37 cellular contexts compared by ENCODE assay signal in the genomic region with DNA sequence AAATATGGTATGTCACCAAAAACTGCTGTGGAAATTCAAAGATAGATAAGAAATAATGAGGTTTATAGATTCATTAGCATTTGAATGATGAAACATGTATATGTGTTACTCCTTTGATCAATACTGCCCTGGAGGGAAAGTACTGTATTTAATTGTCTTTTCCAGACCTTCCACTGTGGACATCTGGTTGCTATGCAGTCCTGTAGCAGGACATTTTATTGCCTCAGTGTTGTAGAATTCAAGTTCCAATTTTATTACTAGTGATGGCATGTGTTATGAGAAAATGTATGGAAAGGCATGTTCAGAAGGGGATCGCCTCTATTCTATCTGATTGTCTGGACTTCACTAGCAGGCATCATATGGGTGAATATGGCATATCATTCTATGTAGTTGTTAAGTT.
"Had no signal": no experiment of that assay in that cellular context is flagged by ENCODE, and none has a peak within 500 bp of the region (broad histone marks: within the 10 kb centered on the region; RNA-seq: fewer than 3 reads in every experiment).

No MANE protein-coding gene starts in this region.

- H3K27ac ChIP-seq: adrenal gland, ascending aorta, body of pancreas, brain microvascular endothelial cell, breast epithelium, cardiac muscle cell had no signal

- H3K36me3 ChIP-seq: adrenal gland, ascending aorta, brain microvascular endothelial cell, breast epithelium, cardiac muscle cell had no signal

- H3K9me3 ChIP-seq: adrenal gland, ascending aorta, body of pancreas, breast epithelium had no signal

- H3K4me3 ChIP-seq: adrenal gland, ascending aorta, body of pancreas, breast epithelium, cardiac muscle cell had no signal

- H3K27me3 ChIP-seq: adrenal gland, ascending aorta, body of pancreas, brain microvascular endothelial cell, breast epithelium, cardiac muscle cell had no signal

- H3K4me1 ChIP-seq: adrenal gland, ascending aorta, body of pancreas, breast epithelium had no signal

- H3K4me3 Mint-ChIP-seq: activated naive CD4-positive, alpha-beta T cell treated with anti-CD3 and anti-CD28 coated beads for 36 hours; activated naive CD4-positive, alpha-beta T cell treated with anti-CD3 and anti-CD28 coated beads, Interleukin-2, amount 10 ng/mL, durations not matched to agents 7 days and 5 days; activated naive CD4-positive, alpha-beta T cell treated with anti-CD3 and anti-CD28 coated beads, Interleukin-2, amount 50 U/mL, for 24 hours; activated naive CD8-positive, alpha-beta T cell; activated naive CD8-positive, alpha-beta T cell treated with anti-CD3 and anti-CD28 coated beads for 36 hours; activated naive CD8-positive, alpha-beta T cell treated with anti-CD3 and anti-CD28 coated beads, Interleukin-2, amount 10 ng/mL, durations not matched to agents 7 days and 5 days; activated naive CD8-positive, alpha-beta T cell treated with anti-CD3 and anti-CD28 coated beads, Interleukin-2, amount 50 U/mL, for 24 hours; activated T-cell treated with anti-CD3 and anti-CD28 coated beads, Interleukin-2, amount 50 U/mL, for 24 hours; activated T-cell treated with anti-CD3 and anti-CD28 coated beads, Interleukin-2, amount 50 U/mL, for 4 hours; activated T-cell treated with anti-CD3 and anti-CD28 coated beads, Interleukin-2, amount 50 U/mL, for 72 hours; activated T-helper 17 cell treated with anti-CD3 and anti-CD28 coated beads, Interleukin-2, amount 50 U/mL, for 72 hours; brain; central memory CD8-positive, alpha-beta T cell had no signal

- H3K27me3 Mint-ChIP-seq: activated naive CD4-positive, alpha-beta T cell treated with anti-CD3 and anti-CD28 coated beads, Interleukin-2, amount 10 ng/mL, durations not matched to agents 7 days and 5 days; activated naive CD8-positive, alpha-beta T cell treated with anti-CD3 and anti-CD28 coated beads for 36 hours; activated naive CD8-positive, alpha-beta T cell treated with anti-CD3 and anti-CD28 coated beads, Interleukin-2, amount 10 ng/mL, durations not matched to agents 7 days and 5 days; activated T-cell treated with anti-CD3 and anti-CD28 coated beads, Interleukin-2, amount 50 U/mL, for 24 hours; activated T-helper 17 cell treated with anti-CD3 and anti-CD28 coated beads, Interleukin-2, amount 50 U/mL, for 72 hours; central memory CD8-positive, alpha-beta T cell had no signal

- DNase-seq: activated effector memory CD4-positive, alpha-beta T cell treated with anti-CD3 and anti-CD28 coated beads, Interleukin-2, amount 50 U/mL, for 16 hours; activated effector memory CD4-positive, alpha-beta T cell treated with Interleukin-2 at 50 U/mL for 16 hours; activated gamma-delta T cell; activated gamma-delta T cell treated with Interleukin-2 at 50 U/mL for 16 hours; activated naive CD4-positive, alpha-beta T cell; activated naive CD4-positive, alpha-beta T cell treated with anti-CD3 and anti-CD28 coated beads for 36 hours; activated naive CD4-positive, alpha-beta T cell treated with anti-CD3 and anti-CD28 coated beads, Interleukin-2, amount 10 ng/mL, durations not matched to agents 7 days and 5 days; activated naive CD4-positive, alpha-beta T cell treated with anti-CD3 and anti-CD28 coated beads, Interleukin-2, amount 50 U/mL, for 16 hours; activated naive CD4-positive, alpha-beta T cell treated with Interleukin-2 at 50 U/mL for 16 hours; activated naive CD8-positive, alpha-beta T cell treated with anti-CD3 and anti-CD28 coated beads for 36 hours; activated naive CD8-positive, alpha-beta T cell treated with anti-CD3 and anti-CD28 coated beads, Interleukin-2, amount 10 ng/mL, durations not matched to agents 7 days and 5 days; activated naive CD8-positive, alpha-beta T cell treated with anti-CD3 and anti-CD28 coated beads, Interleukin-2, amount 50 U/mL, for 24 hours; activated T-cell treated with anti-CD3 and anti-CD28 coated beads, Interleukin-2, amount 50 U/mL, for 1 hour; activated T-cell treated with anti-CD3 and anti-CD28 coated beads, Interleukin-2, amount 50 U/mL, for 24 hours; activated T-cell treated with anti-CD3 and anti-CD28 coated beads, Interleukin-2, amount 50 U/mL, for 4 hours; activated T-cell treated with anti-CD3 and anti-CD28 coated beads, Interleukin-2, amount 50 U/mL, for 48 hours; activated T-cell treated with anti-CD3 and anti-CD28 coated beads, Interleukin-2, amount 50 U/mL, for 72 hours; adrenal gland; amniotic stem cell; amygdala; anterior cingulate cortex; aorta; body of pancreas; brain microvascular endothelial cell; caudate nucleus; central memory CD4-positive, alpha-beta T cell; cerebellar nuclear complex had no signal

- H3K27ac Mint-ChIP-seq: activated naive CD4-positive, alpha-beta T cell treated with anti-CD3 and anti-CD28 coated beads for 36 hours; activated naive CD4-positive, alpha-beta T cell treated with anti-CD3 and anti-CD28 coated beads, Interleukin-2, amount 10 ng/mL, durations not matched to agents 7 days and 5 days; activated naive CD4-positive, alpha-beta T cell treated with anti-CD3 and anti-CD28 coated beads, Interleukin-2, amount 50 U/mL, for 24 hours; activated naive CD4-positive, alpha-beta T cell treated with anti-CD3 and anti-CD28 coated beads, Interleukin-2, amount 50 U/mL, for 72 hours; activated naive CD8-positive, alpha-beta T cell; activated naive CD8-positive, alpha-beta T cell treated with anti-CD3 and anti-CD28 coated beads for 36 hours; activated naive CD8-positive, alpha-beta T cell treated with anti-CD3 and anti-CD28 coated beads, Interleukin-2, amount 10 ng/mL, durations not matched to agents 7 days and 5 days; activated naive CD8-positive, alpha-beta T cell treated with anti-CD3 and anti-CD28 coated beads, Interleukin-2, amount 50 U/mL, for 24 hours; activated T-cell treated with anti-CD3 and anti-CD28 coated beads, Interleukin-2, amount 50 U/mL, for 24 hours; activated T-cell treated with anti-CD3 and anti-CD28 coated beads, Interleukin-2, amount 50 U/mL, for 72 hours; activated T-helper 17 cell treated with anti-CD3 and anti-CD28 coated beads, Interleukin-2, amount 50 U/mL, for 72 hours; activated T-helper 2 cell treated with anti-CD3 and anti-CD28 coated beads, Interferon-gamma antibody, Interleukin-2, Interleukin-4, amounts not matched to agents 10 μg/mL and 5 μg/mL and 100 μg/mL, durations not matched to agents 14 hours and 24 hours and 36 hours; brain had no signal

- H3K4me1 Mint-ChIP-seq: activated naive CD4-positive, alpha-beta T cell treated with anti-CD3 and anti-CD28 coated beads, Interleukin-2, amount 10 ng/mL, durations not matched to agents 7 days and 5 days; activated naive CD4-positive, alpha-beta T cell treated with anti-CD3 and anti-CD28 coated beads, Interleukin-2, amount 50 U/mL, for 24 hours; activated naive CD8-positive, alpha-beta T cell treated with anti-CD3 and anti-CD28 coated beads for 36 hours; activated naive CD8-positive, alpha-beta T cell treated with anti-CD3 and anti-CD28 coated beads, Interleukin-2, amount 10 ng/mL, durations not matched to agents 7 days and 5 days; activated naive CD8-positive, alpha-beta T cell treated with anti-CD3 and anti-CD28 coated beads, Interleukin-2, amount 50 U/mL, for 24 hours; activated T-helper 17 cell treated with anti-CD3 and anti-CD28 coated beads, Interleukin-2, amount 50 U/mL, for 72 hours; central memory CD8-positive, alpha-beta T cell had no signal

- ATAC-seq: activated naive CD4-positive, alpha-beta T cell treated with anti-CD3 and anti-CD28 coated beads, Interleukin-2, amount 50 U/mL, for 72 hours; activated naive CD8-positive, alpha-beta T cell treated with anti-CD3 and anti-CD28 coated beads, Interleukin-2, amount 50 U/mL, for 24 hours; activated T-cell treated with anti-CD3 and anti-CD28 coated beads, Interleukin-2, amount 50 U/mL, for 4 hours; activated T-cell treated with anti-CD3 and anti-CD28 coated beads, Interleukin-2, amount 50 U/mL, for 72 hours; activated T-helper 17 cell treated with anti-CD3 and anti-CD28 coated beads, Interleukin-2, amount 50 U/mL, for 72 hours; body of pancreas had no signal

- H3K36me3 Mint-ChIP-seq: activated naive CD4-positive, alpha-beta T cell treated with anti-CD3 and anti-CD28 coated beads, Interleukin-2, amount 10 ng/mL, durations not matched to agents 7 days and 5 days; activated naive CD4-positive, alpha-beta T cell treated with anti-CD3 and anti-CD28 coated beads, Interleukin-2, amount 50 U/mL, for 24 hours; activated naive CD4-positive, alpha-beta T cell treated with anti-CD3 and anti-CD28 coated beads, Interleukin-2, amount 50 U/mL, for 72 hours; activated naive CD8-positive, alpha-beta T cell; activated naive CD8-positive, alpha-beta T cell treated with anti-CD3 and anti-CD28 coated beads for 36 hours; activated naive CD8-positive, alpha-beta T cell treated with anti-CD3 and anti-CD28 coated beads, Interleukin-2, amount 10 ng/mL, durations not matched to agents 7 days and 5 days; brain had no signal

- H3K9me3 Mint-ChIP-seq: activated naive CD4-positive, alpha-beta T cell treated with anti-CD3 and anti-CD28 coated beads for 36 hours; activated naive CD4-positive, alpha-beta T cell treated with anti-CD3 and anti-CD28 coated beads, Interleukin-2, amount 10 ng/mL, durations not matched to agents 7 days and 5 days; activated naive CD4-positive, alpha-beta T cell treated with anti-CD3 and anti-CD28 coated beads, Interleukin-2, amount 50 U/mL, for 24 hours; activated naive CD4-positive, alpha-beta T cell treated with anti-CD3 and anti-CD28 coated beads, Interleukin-2, amount 50 U/mL, for 72 hours; activated naive CD8-positive, alpha-beta T cell treated with anti-CD3 and anti-CD28 coated beads for 36 hours; activated naive CD8-positive, alpha-beta T cell treated with anti-CD3 and anti-CD28 coated beads, Interleukin-2, amount 10 ng/mL, durations not matched to agents 7 days and 5 days; activated naive CD8-positive, alpha-beta T cell treated with anti-CD3 and anti-CD28 coated beads, Interleukin-2, amount 50 U/mL, for 24 hours; activated T-cell treated with anti-CD3 and anti-CD28 coated beads, Interleukin-2, amount 50 U/mL, for 24 hours; activated T-cell treated with anti-CD3 and anti-CD28 coated beads, Interleukin-2, amount 50 U/mL, for 4 hours; activated T-cell treated with anti-CD3 and anti-CD28 coated beads, Interleukin-2, amount 50 U/mL, for 72 hours; activated T-helper 2 cell treated with anti-CD3 and anti-CD28 coated beads, Interferon-gamma antibody, Interleukin-2, Interleukin-4, amounts not matched to agents 10 μg/mL and 5 μg/mL and 100 μg/mL, durations not matched to agents 14 hours and 24 hours and 36 hours; brain; central memory CD8-positive, alpha-beta T cell had no signal
